1 cellular context compared by ENCODE assay signal in the genomic region with DNA sequence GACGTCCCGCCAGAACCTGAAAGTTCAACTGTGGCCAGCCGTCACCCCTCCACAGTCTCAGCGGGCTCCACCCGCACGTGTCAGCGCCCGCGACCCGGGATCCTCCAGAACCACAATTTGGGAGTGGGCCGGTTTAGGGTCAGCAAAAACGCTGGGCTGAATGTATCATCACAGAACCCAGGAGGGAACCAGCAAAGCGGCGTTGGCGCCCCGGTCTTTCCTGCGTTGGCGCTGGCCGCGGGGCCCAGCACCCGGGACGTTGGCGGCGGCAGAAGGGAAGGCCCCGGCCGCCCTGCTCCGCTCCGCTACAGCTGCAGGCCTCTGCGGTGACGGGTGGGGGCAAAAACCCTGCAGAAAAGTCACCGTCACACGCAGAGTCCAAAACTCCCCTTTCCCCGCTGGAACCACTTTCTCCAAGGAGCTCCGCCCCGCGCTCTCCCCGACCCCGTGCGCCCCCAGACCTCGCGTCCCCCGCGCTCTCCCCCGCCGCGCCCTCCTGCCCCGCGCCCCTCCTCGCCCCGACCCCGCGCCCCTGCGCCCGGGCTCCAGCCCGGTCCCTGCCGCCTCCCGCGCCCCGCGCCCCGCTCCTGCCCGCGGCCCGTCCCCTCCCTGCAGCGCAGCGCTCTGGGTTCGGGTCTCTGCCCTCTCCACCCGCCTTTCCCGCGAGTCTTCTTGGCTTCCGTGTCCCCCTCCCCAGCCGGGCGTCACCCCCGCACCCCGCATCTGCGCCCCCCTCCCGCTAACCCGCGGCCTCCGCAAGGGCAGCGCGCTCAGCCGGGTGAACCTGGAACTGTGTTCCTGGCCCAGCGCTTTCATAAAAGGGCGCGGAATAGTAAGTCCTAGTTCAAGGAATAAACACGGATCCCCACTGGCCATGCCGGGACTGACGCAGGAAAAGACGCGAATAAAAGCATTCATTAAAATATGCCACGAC.
TF ChIP-seq lines count a peak whose summit lies in the region.

No MANE protein-coding gene starts in this region.

TF ChIP-seq in H1, 55 proteins besides CTCF, POLR2A, EP300 and RAD21:
- TF ChIP-seq HDAC6 (IDR thresholded peaks at IDR 0.05; ENCODE audit: low read depth, low read length) (no peak), KDM1A (IDR thresholded peaks at IDR 0.05; ENCODE audit: borderline replicate concordance, low read length) (no peak), BCL11A (IDR thresholded peaks at IDR 0.05; ENCODE audit: low read depth in 2 of 2, low read length in 2 of 2) (no peak), POU5F1 (IDR thresholded peaks at IDR 0.05; ENCODE audit: low read depth, low read length) (no peak), TCF12 (IDR thresholded peaks at IDR 0.05; ENCODE audit: low read depth, low read length) (no peak), CBX8 (IDR thresholded peaks at IDR 0.05; ENCODE audit: borderline replicate concordance, low read depth, low read length) (no peak), TAF7 (optimal IDR thresholded peaks at IDR 0.05; ENCODE audit: borderline replicate concordance, low read depth, low read length) (no peak), CEBPB (IDR thresholded peaks at IDR 0.05; ENCODE audit: low read depth, low read length) (no peak), RNF2 (IDR thresholded peaks at IDR 0.05; ENCODE audit: borderline replicate concordance, low read depth, low read length, missing control alignments, poor library complexity, severe bottlenecking) (peak; percentile 16), NANOG (IDR thresholded peaks at IDR 0.05; ENCODE audit: insufficient read depth, low read depth, low read length, poor library complexity, severe bottlenecking) (no peak), ZNF274 (IDR thresholded peaks at IDR 0.05; ENCODE audit: borderline replicate concordance, extremely low read depth, low read length) (no peak), SP2 (IDR thresholded peaks at IDR 0.05; ENCODE audit: low read length) (no peak), GTF2F1 (IDR thresholded peaks at IDR 0.05; ENCODE audit: borderline replicate concordance, low read depth, low read length) (no peak), SIX5 (IDR thresholded peaks at IDR 0.05; ENCODE audit: low read depth, low read length) (no peak), NRF1 (IDR thresholded peaks at IDR 0.05; ENCODE audit: low read depth, low read length) (no peak), SIN3A (conservative IDR thresholded peaks at IDR 0.05 in 1 of 2, IDR thresholded peaks at IDR 0.05 in 1 of 2; ENCODE audit: low read depth in 1 of 2, low read length in 2 of 2) (no peak), JUN (IDR thresholded peaks at IDR 0.05; ENCODE audit: low read depth, low read length) (no peak), BRCA1 (IDR thresholded peaks at IDR 0.05; ENCODE audit: low read depth, low read length) (no peak), MAFK (IDR thresholded peaks at IDR 0.05; ENCODE audit: low read depth, low read length) (no peak), KDM4A (IDR thresholded peaks at IDR 0.05; ENCODE audit: low read depth, low read length, severe bottlenecking) (peak; percentile 66), CHD2 (IDR thresholded peaks at IDR 0.05; ENCODE audit: low read length) (no peak), SIRT6 (IDR thresholded peaks at IDR 0.05; ENCODE audit: low read length) (no peak), RXRA (IDR thresholded peaks at IDR 0.05; ENCODE audit: insufficient read depth, low read depth, low read length) (no peak), YY1 (IDR thresholded peaks at IDR 0.05; ENCODE audit: low read depth, low read length) (no peak), CTBP2 (IDR thresholded peaks at IDR 0.05; ENCODE audit: borderline replicate concordance, insufficient read depth, insufficient read length, low read length) (no peak), PHF8 (conservative IDR thresholded peaks at IDR 0.05; ENCODE audit: low read depth, low read length) (no peak), EGR1 (IDR thresholded peaks at IDR 0.05; ENCODE audit: borderline replicate concordance, low read depth, low read length) (no peak), BACH1 (IDR thresholded peaks at IDR 0.05; ENCODE audit: low read length) (no peak), CREB1 (IDR thresholded peaks at IDR 0.05) (no peak), SRF (IDR thresholded peaks at IDR 0.05; ENCODE audit: low read depth, low read length) (no peak), GABPA (IDR thresholded peaks at IDR 0.05; ENCODE audit: borderline replicate concordance, insufficient read depth, low read length) (no peak), CHD1 (IDR thresholded peaks at IDR 0.05; ENCODE audit: low read depth, low read length) (no peak), KDM5A (IDR thresholded peaks at IDR 0.05; ENCODE audit: low read length) (no peak), RFX5 (IDR thresholded peaks at IDR 0.05; ENCODE audit: borderline replicate concordance, low read depth, low read length) (no peak), TEAD4 (IDR thresholded peaks at IDR 0.05; ENCODE audit: low read depth, low read length) (no peak), RBBP5 (IDR thresholded peaks at IDR 0.05; ENCODE audit: borderline replicate concordance, low read depth, low read length) (0 out of 2 replicates have a peak, but pooled peaks have one; percentile 51), SUZ12 (IDR thresholded peaks at IDR 0.05; ENCODE audit: low read length) (no peak), TBP (IDR thresholded peaks at IDR 0.05; ENCODE audit: low read depth, low read length) (peak; percentile 33; the same call in 1 of the 2 replicates), ASH2L (IDR thresholded peaks at IDR 0.05; ENCODE audit: low read length) (peak; percentile 49), HDAC2 (IDR thresholded peaks at IDR 0.05; ENCODE audit: borderline replicate concordance in 1 of 2, low read depth in 2 of 2, low read length in 2 of 2) (no peak), SP4 (IDR thresholded peaks at IDR 0.05; ENCODE audit: low read length) (no peak), TAF1 (IDR thresholded peaks at IDR 0.05; ENCODE audit: low read depth, low read length) (no peak), CBX5 (IDR thresholded peaks at IDR 0.05; ENCODE audit: low read depth, low read length) (no peak), SAP30 (IDR thresholded peaks at IDR 0.05; ENCODE audit: insufficient read depth, insufficient replicate concordance, low read length) (no peak), FOSL1 (IDR thresholded peaks at IDR 0.05; ENCODE audit: insufficient read depth, low read depth, low read length) (no peak)
- TF ChIP-seq, protein P1, sequence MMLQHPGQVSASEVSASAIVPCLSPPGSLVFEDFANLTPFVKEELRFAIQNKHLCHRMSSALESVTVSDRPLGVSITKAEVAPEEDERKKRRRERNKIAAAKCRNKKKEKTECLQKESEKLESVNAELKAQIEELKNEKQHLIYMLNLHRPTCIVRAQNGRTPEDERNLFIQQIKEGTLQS (IDR thresholded peaks at IDR 0.05; ENCODE audit: insufficient read depth, low read depth, low read length), result no peak
- TF ChIP-seq, protein P2, sequence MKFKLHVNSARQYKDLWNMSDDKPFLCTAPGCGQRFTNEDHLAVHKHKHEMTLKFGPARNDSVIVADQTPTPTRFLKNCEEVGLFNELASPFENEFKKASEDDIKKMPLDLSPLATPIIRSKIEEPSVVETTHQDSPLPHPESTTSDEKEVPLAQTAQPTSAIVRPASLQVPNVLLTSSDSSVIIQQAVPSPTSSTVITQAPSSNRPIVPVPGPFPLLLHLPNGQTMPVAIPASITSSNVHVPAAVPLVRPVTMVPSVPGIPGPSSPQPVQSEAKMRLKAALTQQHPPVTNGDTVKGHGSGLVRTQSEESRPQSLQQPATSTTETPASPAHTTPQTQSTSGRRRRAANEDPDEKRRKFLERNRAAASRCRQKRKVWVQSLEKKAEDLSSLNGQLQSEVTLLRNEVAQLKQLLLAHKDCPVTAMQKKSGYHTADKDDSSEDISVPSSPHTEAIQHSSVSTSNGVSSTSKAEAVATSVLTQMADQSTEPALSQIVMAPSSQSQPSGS (IDR thresholded peaks at IDR 0.05; ENCODE audit: low read length), result no peak
- TF ChIP-seq, protein P3, sequence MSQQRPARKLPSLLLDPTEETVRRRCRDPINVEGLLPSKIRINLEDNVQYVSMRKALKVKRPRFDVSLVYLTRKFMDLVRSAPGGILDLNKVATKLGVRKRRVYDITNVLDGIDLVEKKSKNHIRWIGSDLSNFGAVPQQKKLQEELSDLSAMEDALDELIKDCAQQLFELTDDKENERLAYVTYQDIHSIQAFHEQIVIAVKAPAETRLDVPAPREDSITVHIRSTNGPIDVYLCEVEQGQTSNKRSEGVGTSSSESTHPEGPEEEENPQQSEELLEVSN (IDR thresholded peaks at IDR 0.05), result 0 out of 2 replicates have a peak, but pooled peaks have one; percentile 42
- TF ChIP-seq, protein P4, sequence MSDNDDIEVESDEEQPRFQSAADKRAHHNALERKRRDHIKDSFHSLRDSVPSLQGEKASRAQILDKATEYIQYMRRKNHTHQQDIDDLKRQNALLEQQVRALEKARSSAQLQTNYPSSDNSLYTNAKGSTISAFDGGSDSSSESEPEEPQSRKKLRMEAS (IDR thresholded peaks at IDR 0.05), result no peak
- TF ChIP-seq, protein P5, sequence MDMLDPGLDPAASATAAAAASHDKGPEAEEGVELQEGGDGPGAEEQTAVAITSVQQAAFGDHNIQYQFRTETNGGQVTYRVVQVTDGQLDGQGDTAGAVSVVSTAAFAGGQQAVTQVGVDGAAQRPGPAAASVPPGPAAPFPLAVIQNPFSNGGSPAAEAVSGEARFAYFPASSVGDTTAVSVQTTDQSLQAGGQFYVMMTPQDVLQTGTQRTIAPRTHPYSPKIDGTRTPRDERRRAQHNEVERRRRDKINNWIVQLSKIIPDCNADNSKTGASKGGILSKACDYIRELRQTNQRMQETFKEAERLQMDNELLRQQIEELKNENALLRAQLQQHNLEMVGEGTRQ (IDR thresholded peaks at IDR 0.05; ENCODE audit: low read length), result no peak
- TF ChIP-seq, protein P6, sequence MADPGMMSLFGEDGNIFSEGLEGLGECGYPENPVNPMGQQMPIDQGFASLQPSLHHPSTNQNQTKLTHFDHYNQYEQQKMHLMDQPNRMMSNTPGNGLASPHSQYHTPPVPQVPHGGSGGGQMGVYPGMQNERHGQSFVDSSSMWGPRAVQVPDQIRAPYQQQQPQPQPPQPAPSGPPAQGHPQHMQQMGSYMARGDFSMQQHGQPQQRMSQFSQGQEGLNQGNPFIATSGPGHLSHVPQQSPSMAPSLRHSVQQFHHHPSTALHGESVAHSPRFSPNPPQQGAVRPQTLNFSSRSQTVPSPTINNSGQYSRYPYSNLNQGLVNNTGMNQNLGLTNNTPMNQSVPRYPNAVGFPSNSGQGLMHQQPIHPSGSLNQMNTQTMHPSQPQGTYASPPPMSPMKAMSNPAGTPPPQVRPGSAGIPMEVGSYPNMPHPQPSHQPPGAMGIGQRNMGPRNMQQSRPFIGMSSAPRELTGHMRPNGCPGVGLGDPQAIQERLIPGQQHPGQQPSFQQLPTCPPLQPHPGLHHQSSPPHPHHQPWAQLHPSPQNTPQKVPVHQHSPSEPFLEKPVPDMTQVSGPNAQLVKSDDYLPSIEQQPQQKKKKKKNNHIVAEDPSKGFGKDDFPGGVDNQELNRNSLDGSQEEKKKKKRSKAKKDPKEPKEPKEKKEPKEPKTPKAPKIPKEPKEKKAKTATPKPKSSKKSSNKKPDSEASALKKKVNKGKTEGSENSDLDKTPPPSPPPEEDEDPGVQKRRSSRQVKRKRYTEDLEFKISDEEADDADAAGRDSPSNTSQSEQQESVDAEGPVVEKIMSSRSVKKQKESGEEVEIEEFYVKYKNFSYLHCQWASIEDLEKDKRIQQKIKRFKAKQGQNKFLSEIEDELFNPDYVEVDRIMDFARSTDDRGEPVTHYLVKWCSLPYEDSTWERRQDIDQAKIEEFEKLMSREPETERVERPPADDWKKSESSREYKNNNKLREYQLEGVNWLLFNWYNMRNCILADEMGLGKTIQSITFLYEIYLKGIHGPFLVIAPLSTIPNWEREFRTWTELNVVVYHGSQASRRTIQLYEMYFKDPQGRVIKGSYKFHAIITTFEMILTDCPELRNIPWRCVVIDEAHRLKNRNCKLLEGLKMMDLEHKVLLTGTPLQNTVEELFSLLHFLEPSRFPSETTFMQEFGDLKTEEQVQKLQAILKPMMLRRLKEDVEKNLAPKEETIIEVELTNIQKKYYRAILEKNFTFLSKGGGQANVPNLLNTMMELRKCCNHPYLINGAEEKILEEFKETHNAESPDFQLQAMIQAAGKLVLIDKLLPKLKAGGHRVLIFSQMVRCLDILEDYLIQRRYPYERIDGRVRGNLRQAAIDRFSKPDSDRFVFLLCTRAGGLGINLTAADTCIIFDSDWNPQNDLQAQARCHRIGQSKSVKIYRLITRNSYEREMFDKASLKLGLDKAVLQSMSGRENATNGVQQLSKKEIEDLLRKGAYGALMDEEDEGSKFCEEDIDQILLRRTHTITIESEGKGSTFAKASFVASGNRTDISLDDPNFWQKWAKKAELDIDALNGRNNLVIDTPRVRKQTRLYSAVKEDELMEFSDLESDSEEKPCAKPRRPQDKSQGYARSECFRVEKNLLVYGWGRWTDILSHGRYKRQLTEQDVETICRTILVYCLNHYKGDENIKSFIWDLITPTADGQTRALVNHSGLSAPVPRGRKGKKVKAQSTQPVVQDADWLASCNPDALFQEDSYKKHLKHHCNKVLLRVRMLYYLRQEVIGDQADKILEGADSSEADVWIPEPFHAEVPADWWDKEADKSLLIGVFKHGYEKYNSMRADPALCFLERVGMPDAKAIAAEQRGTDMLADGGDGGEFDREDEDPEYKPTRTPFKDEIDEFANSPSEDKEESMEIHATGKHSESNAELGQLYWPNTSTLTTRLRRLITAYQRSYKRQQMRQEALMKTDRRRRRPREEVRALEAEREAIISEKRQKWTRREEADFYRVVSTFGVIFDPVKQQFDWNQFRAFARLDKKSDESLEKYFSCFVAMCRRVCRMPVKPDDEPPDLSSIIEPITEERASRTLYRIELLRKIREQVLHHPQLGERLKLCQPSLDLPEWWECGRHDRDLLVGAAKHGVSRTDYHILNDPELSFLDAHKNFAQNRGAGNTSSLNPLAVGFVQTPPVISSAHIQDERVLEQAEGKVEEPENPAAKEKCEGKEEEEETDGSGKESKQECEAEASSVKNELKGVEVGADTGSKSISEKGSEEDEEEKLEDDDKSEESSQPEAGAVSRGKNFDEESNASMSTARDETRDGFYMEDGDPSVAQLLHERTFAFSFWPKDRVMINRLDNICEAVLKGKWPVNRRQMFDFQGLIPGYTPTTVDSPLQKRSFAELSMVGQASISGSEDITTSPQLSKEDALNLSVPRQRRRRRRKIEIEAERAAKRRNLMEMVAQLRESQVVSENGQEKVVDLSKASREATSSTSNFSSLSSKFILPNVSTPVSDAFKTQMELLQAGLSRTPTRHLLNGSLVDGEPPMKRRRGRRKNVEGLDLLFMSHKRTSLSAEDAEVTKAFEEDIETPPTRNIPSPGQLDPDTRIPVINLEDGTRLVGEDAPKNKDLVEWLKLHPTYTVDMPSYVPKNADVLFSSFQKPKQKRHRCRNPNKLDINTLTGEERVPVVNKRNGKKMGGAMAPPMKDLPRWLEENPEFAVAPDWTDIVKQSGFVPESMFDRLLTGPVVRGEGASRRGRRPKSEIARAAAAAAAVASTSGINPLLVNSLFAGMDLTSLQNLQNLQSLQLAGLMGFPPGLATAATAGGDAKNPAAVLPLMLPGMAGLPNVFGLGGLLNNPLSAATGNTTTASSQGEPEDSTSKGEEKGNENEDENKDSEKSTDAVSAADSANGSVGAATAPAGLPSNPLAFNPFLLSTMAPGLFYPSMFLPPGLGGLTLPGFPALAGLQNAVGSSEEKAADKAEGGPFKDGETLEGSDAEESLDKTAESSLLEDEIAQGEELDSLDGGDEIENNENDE (IDR thresholded peaks at IDR 0.05; ENCODE audit: insufficient replicate concordance, low read length), result no peak
